10 cellular contexts compared by ENCODE assay signal in the genomic region with DNA sequence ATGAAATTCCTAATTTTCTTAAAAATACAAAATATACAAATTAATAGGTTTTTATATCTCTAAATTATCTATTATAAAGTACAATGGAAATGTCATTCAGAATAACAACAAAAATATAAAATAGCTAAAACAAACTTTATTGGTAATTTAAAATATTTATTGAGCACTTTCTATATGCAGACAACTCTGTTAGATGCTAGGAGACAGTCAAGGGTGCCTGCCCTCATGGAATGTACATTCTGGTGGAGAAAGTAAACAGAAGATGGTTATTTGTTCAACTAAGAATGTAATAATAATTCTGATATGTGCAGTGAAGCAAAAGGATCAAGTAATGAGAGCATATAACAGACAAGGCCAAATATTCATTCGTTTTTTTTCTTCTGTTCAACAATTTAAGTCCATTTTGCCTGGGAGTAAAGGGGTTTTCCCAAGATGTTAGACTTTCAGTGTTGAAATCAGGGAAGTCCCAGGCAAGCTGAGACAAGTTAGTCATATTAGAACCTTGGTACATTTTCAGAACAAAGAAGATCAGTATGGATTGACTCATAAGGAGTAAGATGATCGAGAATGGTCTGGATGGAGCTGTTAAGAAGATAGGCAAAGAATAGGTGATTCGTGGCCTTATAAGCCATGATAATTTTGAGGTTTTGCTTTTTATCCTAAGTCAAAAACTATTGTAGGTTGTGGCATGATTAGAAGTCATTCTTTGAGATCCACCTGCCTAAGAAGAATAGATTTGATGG.
DNase-seq lines count a peak whose midpoint lies in the region; ATAC-seq and TF ChIP-seq lines count a peak whose summit lies in the region.
"Had no signal": no experiment of that assay in that cellular context is flagged by ENCODE, and none has a peak within 500 bp of the region (broad histone marks: within the 10 kb centered on the region; RNA-seq: fewer than 3 reads in every experiment).

No MANE protein-coding gene starts in this region.

- no peaks in the 10 kb centered on the region for H3K27me3 Mint-ChIP-seq in type B pancreatic cell

- no peaks in the 10 kb centered on the region for H3K9me3 Mint-ChIP-seq in type B pancreatic cell

- TF ChIP-seq CTCF in GM13976 (IDR thresholded peaks at IDR 0.05; ENCODE audit: borderline replicate concordance, control extremely low read depth, extremely low read depth, insufficient read depth, missing control alignments) = no peak
- no peak for TF ChIP-seq CTCF in fibroblast of mammary gland (conservative IDR thresholded peaks at IDR 0.05; ENCODE audit: control insufficient read depth, insufficient read depth, low read depth, low read length)
- TF ChIP-seq CTCF in type B pancreatic cell (conservative IDR thresholded peaks at IDR 0.05) = no peak

- DNase-seq in GM13976 (ENCODE audit: low spot score) = peak; percentile 3
- peak; percentile 83 for DNase-seq in fibroblast of mammary gland (ENCODE audit: low read depth)
- no peak for DNase-seq in stimulated activated naive CD4-positive, alpha-beta T cell treated with Interleukin-2 at 50 U/mL for 16 hours (lab: John Stamatoyannopoulos, UW)
- DNase-seq in stimulated activated CD4-positive, alpha-beta T cell treated with anti-CD3 and anti-CD28 coated beads, Interleukin-4, amount 100 ng/mL, for 4 hours = no peak
- DNase-seq in HuH-7 (ENCODE audit: low spot score) = no peak
- DNase-seq in type B pancreatic cell (ENCODE audit: extremely low spot score, unreplicated experiment) = no peak
- DNase-seq: right cardiac atrium, T1000 had no signal

- in situ Hi-C loops in GM13976 (cut with MboI; ENCODE audit: low sequenced_read_pairs, unreplicated experiment) = no loop called here

- no peaks in the 10 kb centered on the region for H3K4me1 Mint-ChIP-seq in type B pancreatic cell (ENCODE audit: unreplicated experiment)

- no peak overlapping the region for H3K27ac Mint-ChIP-seq in type B pancreatic cell

- ATAC-seq in GM21381 (IDR thresholded peaks at IDR 0.05; ENCODE audit: unreplicated experiment) (peak; percentile 93), HG03432 (IDR thresholded peaks at IDR 0.05; ENCODE audit: unreplicated experiment) (peak; percentile 98)
- ATAC-seq: right cardiac atrium had no signal

- no peak overlapping the region for H3K4me3 ChIP-seq in fibroblast of mammary gland (ENCODE audit: control insufficient read depth, low read depth, low read length)

- H3K4me3 Mint-ChIP-seq in type B pancreatic cell = no peak overlapping the region

- H3K36me3 Mint-ChIP-seq in type B pancreatic cell = no peaks in the 10 kb centered on the region

Comparison
In these comparisons a context has a peak if more than half of its experiments do, and no peak if none do; other contexts are left out.
1. DNase-seq: peak in GM13976 (single experiment) and fibroblast of mammary gland (single experiment); none in stimulated activated naive CD4-positive, alpha-beta T cell treated with Interleukin-2 at 50 U/mL for 16 hours (single experiment), stimulated activated CD4-positive, alpha-beta T cell treated with anti-CD3 and anti-CD28 coated beads, Interleukin-4, amount 100 ng/mL, for 4 hours (0 of 2), HuH-7 (single experiment) and type B pancreatic cell (single experiment).